ENCODE assay signal across 21 cellular contexts in genomic region chr13:28246891-28247290, GRCh38.
"Had no signal": no experiment of that assay in that cellular context is flagged by ENCODE, and none has a peak within 500 bp of the region (broad histone marks: within the 10 kb centered on the region; RNA-seq: fewer than 3 reads in every experiment).

No MANE protein-coding gene starts in this region.

- H3K9me3 ChIP-seq: colonic mucosa, ovary, prostate gland, testis, vagina had no signal

- H3K36me3 ChIP-seq: colonic mucosa, ovary, prostate gland, WERI-Rb-1 had no signal

- H3K4me3 ChIP-seq: colonic mucosa, heart left ventricle, ovary, prostate gland, testis, vagina had no signal

- DNase-seq: activated CD4-positive, alpha-beta T cell treated with anti-CD3 and anti-CD28 coated beads for 1 hour; activated CD4-positive, alpha-beta T cell treated with anti-CD3 and anti-CD28 coated beads, Interleukin-2, amount 50 U/mL, for 1 hour; activated CD8-positive, alpha-beta T cell treated with anti-CD3 and anti-CD28 coated beads, Interleukin-2, amount 10 ng/mL, durations not matched to agents 7 days and 5 days; activated T-cell treated with anti-CD3 and anti-CD28 coated beads, Interleukin-2, amount 50 U/mL, for 1 hour; aorta; colonic mucosa; heart left ventricle; islet precursor cell; left colon; mesenchymal stem cell; naive thymus-derived CD8-positive, alpha-beta T cell; ovary; stimulated activated CD4-positive, alpha-beta T cell treated with anti-CD3 and anti-CD28 coated beads, Interleukin-2, amount 100 ng/mL, for 48 hours; stimulated activated CD8-positive, alpha-beta memory T cell treated with anti-CD3 and anti-CD28 coated beads, Interleukin-4, amount 100 ng/mL, for 48 hours; stimulated activated naive CD4-positive, alpha-beta T cell; testis; WERI-Rb-1 had no signal

- H3K27me3 ChIP-seq: colonic mucosa, heart left ventricle, ovary, testis, vagina had no signal

- H3K27ac ChIP-seq: colonic mucosa, heart left ventricle, ovary, prostate gland, testis, vagina, WERI-Rb-1 had no signal

- H3K4me1 ChIP-seq: colonic mucosa, prostate gland, testis had no signal

- ATAC-seq: activated CD8-positive, alpha-beta T cell treated with anti-CD3 and anti-CD28 coated beads, Interleukin-2, amount 10 ng/mL, durations not matched to agents 7 days and 5 days; activated naive CD4-positive, alpha-beta T cell treated with anti-CD3 and anti-CD28 coated beads, Interleukin-2, amount 50 U/mL, for 72 hours; activated T-helper 17 cell treated with anti-CD3 and anti-CD28 coated beads, Interleukin-2, amount 50 U/mL, for 72 hours; heart left ventricle; left colon; naive thymus-derived CD8-positive, alpha-beta T cell had no signal
